In genomic region chr5:100841358-100842076, GRCh38 we compare ENCODE assay signal across 9 cellular contexts.
A peak's percentile ranks its signal among the peaks of the same experiment; 100 is the strongest.
DNase-seq lines count a peak whose midpoint lies in the region; ATAC-seq and TF ChIP-seq lines count a peak whose summit lies in the region.
"Had no signal": no experiment of that assay in that cellular context is flagged by ENCODE, and none has a peak within 500 bp of the region (broad histone marks: within the 10 kb centered on the region; RNA-seq: fewer than 3 reads in every experiment).

No MANE protein-coding gene starts in this region.

- H3K9ac ChIP-seq in HUES48 (ENCODE audit: low read depth, low read length) (no peak overlapping the region), endodermal cell (ENCODE audit: extremely low read depth, low read length, poor library complexity, severe bottlenecking) (no peak overlapping the region), GM23248 (no peak overlapping the region)

- in situ Hi-C loops in GM23248 (cut with MboI), result no loop called here

- peak overlapping the region; percentile 32 for H3K4me3 ChIP-seq in left ventricle myocardium inferior
- no peak overlapping the region for H3K4me3 ChIP-seq in HUES48 (ENCODE audit: low read depth, low read length)
- H3K4me3 ChIP-seq in endodermal cell (ENCODE audit: low read length), result no peak overlapping the region
- no peak overlapping the region for H3K4me3 ChIP-seq in GM23248

- no peaks in the 10 kb centered on the region for H3K79me2 ChIP-seq in GM23248 (ENCODE audit: insufficient read depth)

- no peak for ATAC-seq in Right ventricle myocardium inferior
- no peak for ATAC-seq in omental fat pad (ENCODE audit: low FRiP score)

- TF ChIP-seq CTCF in left ventricle myocardium inferior (IDR thresholded peaks at IDR 0.05; ENCODE audit: borderline replicate concordance) (peak; percentile 10), endodermal cell (conservative IDR thresholded peaks at IDR 0.05) (no peak), omental fat pad (IDR thresholded peaks at IDR 0.05) (no peak)

- peaks cover 26% of the 10 kb centered on the region for H3K4me1 Mint-ChIP-seq in endodermal cell

- DNase-seq in left ventricle myocardium inferior (no peak), Right ventricle myocardium inferior (ENCODE audit: missing footprints) (no peak), endodermal cell (no peak), omental fat pad (ENCODE audit: low spot score) (no peak), GDM1 (lab: John Stamatoyannopoulos, UW) (no peak), GM23248 (no peak)
- no peak for DNase-seq in stimulated activated CD4-positive, alpha-beta T cell treated with anti-CD3 and anti-CD28 coated beads, Interleukin-4, amount 100 ng/mL, for 4 hours

- intact Hi-C loops in left ventricle myocardium inferior (cut with micrococcal nuclease) (no loop called here), Right ventricle myocardium inferior (cut with DNase I) (loop anchor here (5.0 kb wide), 1 partner anchor 61 kb away; the partner anchor contains the start of gene ST8SIA4)

- H3K4me1 ChIP-seq in left ventricle myocardium inferior, result peaks cover 31% of the 10 kb centered on the region
- H3K4me1 ChIP-seq in HUES48 (ENCODE audit: control insufficient read depth, insufficient read depth, low read length), result peaks cover 20% of the 10 kb centered on the region
- no peaks in the 10 kb centered on the region for H3K4me1 ChIP-seq in endodermal cell (ENCODE audit: control insufficient read depth, insufficient read depth, low read length)
- H3K4me1 ChIP-seq in GM23248 (ENCODE audit: insufficient read depth), result peaks cover 4% of the 10 kb centered on the region; the same call in 1 of the 2 replicates

- peaks cover 2% of the 10 kb centered on the region for H3K36me3 Mint-ChIP-seq in endodermal cell (ENCODE audit: low read depth)

- H3K4me2 ChIP-seq in GM23248 (ENCODE audit: unreplicated experiment), result no peak overlapping the region

- H3K9me3 ChIP-seq in left ventricle myocardium inferior (replicated peaks) (no peaks in the 10 kb centered on the region), HUES48 (ENCODE audit: control insufficient read depth, insufficient read depth, low read length) (no peaks in the 10 kb centered on the region), endodermal cell (ENCODE audit: control insufficient read depth, low read length) (no peaks in the 10 kb centered on the region), GM23248 (ENCODE audit: low read depth) (no peaks in the 10 kb centered on the region)

- no peaks in the 10 kb centered on the region for H3K9me3 Mint-ChIP-seq in endodermal cell

- H4K20me1 ChIP-seq in GM23248 (ENCODE audit: insufficient read depth), result no peaks in the 10 kb centered on the region

- 94% methylated on average over 1 of the region's 4 CpGs; no CpG with 5 or more reads in 1 of the 2 experiments for WGBS in endodermal cell (ENCODE audit: insufficient coverage in 1 of 2, insufficient read length in 1 of 2), 2 experiments
- WGBS in GM23248 (ENCODE audit: low coverage in 1 of 2, low lambda C conversion rate in 2 of 2, missing lambda C conversion rate in 2 of 2), 2 experiments, result 80 to 84% methylated on average over 4 of the region's 4 CpGs

- no peaks in the 10 kb centered on the region for H3F3A ChIP-seq in GM23248 (ENCODE audit: insufficient read depth)

- H3K4me3 Mint-ChIP-seq in endodermal cell, result no peak overlapping the region

- H2AFZ ChIP-seq in GM23248, result no peak overlapping the region

- H3K27ac Mint-ChIP-seq in endodermal cell, result peak overlapping the region; percentile 83

- H3K27me3 Mint-ChIP-seq in endodermal cell (ENCODE audit: insufficient read depth), result no peaks in the 10 kb centered on the region

- H3K36me3 ChIP-seq in left ventricle myocardium inferior, result no peaks in the 10 kb centered on the region
- no peaks in the 10 kb centered on the region for H3K36me3 ChIP-seq in HUES48 (ENCODE audit: control insufficient read depth, insufficient read depth, low read length)
- peaks cover 31% of the 10 kb centered on the region for H3K36me3 ChIP-seq in endodermal cell (ENCODE audit: control insufficient read depth, insufficient read depth, low read length)
- no peaks in the 10 kb centered on the region for H3K36me3 ChIP-seq in GM23248 (ENCODE audit: low read depth)

- H3K27ac ChIP-seq in left ventricle myocardium inferior (replicated peaks) (peak overlapping the region; percentile 69), HUES48 (ENCODE audit: low read depth, low read length) (peak overlapping the region; percentile 61), endodermal cell (ENCODE audit: low read depth, low read length) (no peak overlapping the region), GM23248 (no peak overlapping the region)
- H3K27ac ChIP-seq: VCaP had no signal

- no peaks in the 10 kb centered on the region for H3K9me2 ChIP-seq in GM23248 (ENCODE audit: insufficient read depth)

- H3K27me3 ChIP-seq in left ventricle myocardium inferior (ENCODE audit: low read depth), result no peaks in the 10 kb centered on the region
- no peaks in the 10 kb centered on the region for H3K27me3 ChIP-seq in HUES48 (ENCODE audit: control insufficient read depth, insufficient read depth, low read length)
- no peaks in the 10 kb centered on the region for H3K27me3 ChIP-seq in endodermal cell (ENCODE audit: control insufficient read depth, insufficient read depth, low read length, poor library complexity, severe bottlenecking)
- no peaks in the 10 kb centered on the region for H3K27me3 ChIP-seq in GM23248 (replicated peaks; ENCODE audit: insufficient read depth)

Comparison
In these comparisons a context has a peak if more than half of its experiments do, and no peak if none do; other contexts are left out.
1. H3K27ac ChIP-seq: peak in left ventricle myocardium inferior (single experiment) and HUES48 (single experiment); none in endodermal cell (single experiment) and GM23248 (single experiment).